12 cellular contexts compared by ENCODE assay signal in genomic region chr9:13841801-13842462, GRCh38.
DNase-seq lines count a peak whose midpoint lies in the region; ATAC-seq and TF ChIP-seq lines count a peak whose summit lies in the region.
"Had no signal": no experiment of that assay in that cellular context is flagged by ENCODE, and none has a peak within 500 bp of the region (broad histone marks: within the 10 kb centered on the region; RNA-seq: fewer than 3 reads in every experiment).

No MANE protein-coding gene starts in this region.

- TF ChIP-seq CTCF in RWPE1 (conservative IDR thresholded peaks at IDR 0.05; ENCODE audit: low read depth) = no peak

- POLR2A ChIA-PET in RWPE1 (lab: Yijun Ruan, JAX; ENCODE audit: low non-redundant PET) = no interaction called here

- DNase-seq in DMS153 (lab: John Stamatoyannopoulos, UW) (peak; percentile 75), NCI-H2029 treated with DMSO at 0.1 percent for 48 hours (lab: John Stamatoyannopoulos, UW) (peak; percentile 51), RWPE1 (ENCODE audit: low spot score) (peak; percentile 7), islet precursor cell (peak; percentile 59)
- DNase-seq in activated CD8-positive, alpha-beta memory T cell treated with anti-CD3 and anti-CD28 coated beads, Interleukin-2, amount 50 U/mL, for 48 hours = no peak
- no peak for DNase-seq in activated CD8-positive, alpha-beta memory T cell treated with anti-CD3 and anti-CD28 coated beads for 24 hours
- DNase-seq: activated T-cell treated with anti-CD3 and anti-CD28 coated beads, Interleukin-2, amount 50 U/mL, for 72 hours; anterior cingulate cortex; stimulated activated naive B cell treated with anti-CD40 and anti-IgM and Interleukin-4, amounts not matched to agents 10 μg/mL and 1 μg/mL and 100 μg/mL, for 72 hours; SW 1271 had no signal

- CTCF ChIA-PET in RWPE1 (lab: Yijun Ruan, JAX) = no interaction called here

- no peak overlapping the region for H3K27ac ChIP-seq in RWPE1

- ATAC-seq in activated CD4-positive, CD25-positive, alpha-beta regulatory T cell treated with anti-CD3 and anti-CD28 coated beads, Interleukin-2, amount 50 U/mL, for 24 hours = no peak
- ATAC-seq in HG03439 (IDR thresholded peaks at IDR 0.05; ENCODE audit: unreplicated experiment) = no peak
- ATAC-seq: activated T-cell treated with anti-CD3 and anti-CD28 coated beads, Interleukin-2, amount 50 U/mL, for 72 hours had no signal

Comparison
In these comparisons a context has a peak if more than half of its experiments do, and no peak if none do; other contexts are left out.
1. DNase-seq: peak in DMS153 (single experiment), NCI-H2029 treated with DMSO at 0.1 percent for 48 hours (single experiment), RWPE1 (single experiment) and islet precursor cell (single experiment); none in activated CD8-positive, alpha-beta memory T cell treated with anti-CD3 and anti-CD28 coated beads, Interleukin-2, amount 50 U/mL, for 48 hours (single experiment) and activated CD8-positive, alpha-beta memory T cell treated with anti-CD3 and anti-CD28 coated beads for 24 hours (single experiment).